8 cellular contexts compared by ENCODE assay signal in genomic region chr11:112289588-112290461, GRCh38. TPM values are rescaled to one million over a fixed set of nuclear protein-coding genes. Genes with fewer than 3 reads are reported as not detected.
DNase-seq lines count a peak whose midpoint lies in the region; ATAC-seq and TF ChIP-seq lines count a peak whose summit lies in the region.

No MANE protein-coding gene starts in this region.

- H3K9me3 Mint-ChIP-seq in neural crest cell, result no peaks in the 10 kb centered on the region

- H3K4me1 Mint-ChIP-seq in neural crest cell, result peaks cover 18% of the 10 kb centered on the region

- no peak overlapping the region for H3K27ac Mint-ChIP-seq in neural crest cell (ENCODE audit: unreplicated experiment)

- H3K36me3 Mint-ChIP-seq in neural crest cell (ENCODE audit: low read depth), result no peaks in the 10 kb centered on the region

- H3K27ac ChIP-seq in stomach smooth muscle (ENCODE audit: low read length), result peak overlapping the region; percentile 60

- peak overlapping the region; percentile 72 to 75 for H3K9ac ChIP-seq in stomach smooth muscle (ENCODE audit: low read length in 2 of 2)

- H3K4me1 ChIP-seq in stomach smooth muscle (ENCODE audit: control insufficient read depth, insufficient read depth, low read length), result peaks cover 5% of the 10 kb centered on the region

- no peaks in the 10 kb centered on the region for H3K36me3 ChIP-seq in stomach smooth muscle (ENCODE audit: control insufficient read depth in 2 of 2, insufficient read depth in 2 of 2, low read length in 2 of 2)

- ATAC-seq in GM19468 (IDR thresholded peaks at IDR 0.05; ENCODE audit: extremely low read depth, unreplicated experiment), result peak; percentile 48

- H3K4me3 ChIP-seq in foreskin fibroblast (ENCODE audit: low read depth in 1 of 2, low read length in 2 of 2), result peak overlapping the region; percentile 73 to 82
- H3K4me3 ChIP-seq in stomach smooth muscle (ENCODE audit: low read length in 2 of 2), result peak overlapping the region; percentile 88 to 91

- DNase-seq in COR-L47 (lab: John Stamatoyannopoulos, UW) (peak; percentile 43), HPDE6-E6E7 (ENCODE audit: extremely low spot score) (peak; percentile 69), RKO (ENCODE audit: low spot score) (peak; percentile 61), foreskin fibroblast (peak; percentile 60 to 91), neural crest cell (ENCODE audit: low read depth, low spot score) (peak; percentile 80)
- DNase-seq in activated effector memory CD4-positive, alpha-beta T cell treated with anti-CD3 and anti-CD28 coated beads, Interleukin-2, amount 50 U/mL, for 16 hours, result peak; percentile 95

- peaks cover 34% of the 10 kb centered on the region for H3K27me3 Mint-ChIP-seq in neural crest cell (ENCODE audit: low read depth)

- H3K27me3 ChIP-seq in stomach smooth muscle (ENCODE audit: control insufficient read depth in 1 of 2, insufficient read depth in 2 of 2, low read length in 2 of 2), result no peaks in the 10 kb centered on the region

- peak overlapping the region; percentile 66 for H3K4me3 Mint-ChIP-seq in neural crest cell

- peak; percentile 65 for TF ChIP-seq CTCF in foreskin fibroblast (IDR thresholded peaks at IDR 0.05; ENCODE audit: low read depth, low read length)
- peak; percentile 91 for TF ChIP-seq CTCF in neural crest cell (conservative IDR thresholded peaks at IDR 0.05)

- H3K9me3 ChIP-seq in stomach smooth muscle (ENCODE audit: control insufficient read depth in 2 of 2, low read length in 2 of 2), result no peaks in the 10 kb centered on the region

RNA-seq across cellular contexts. Expression of gene PLET1, which starts 29.2 kb away (rescaled TPM):
- total RNA-seq in neural crest cell, result not detected in 2 replicates

Comparison
In these comparisons a context has a peak if more than half of its experiments do, and no peak if none do; other contexts are left out.
1. Peak in every context shown above with its lines: DNase-seq, ATAC-seq, H3K4me3 ChIP-seq and H3K27ac ChIP-seq.
2. DNase-seq: peak in every context shown above with its lines; median percentile 95 in activated effector memory CD4-positive, alpha-beta T cell treated with anti-CD3 and anti-CD28 coated beads, Interleukin-2, amount 50 U/mL, for 16 hours; 80 in neural crest cell; 76 in foreskin fibroblast; 69 in HPDE6-E6E7; 61 in RKO; 43 in COR-L47.